ENCODE assay signal across 1 cellular context in the genomic region with DNA sequence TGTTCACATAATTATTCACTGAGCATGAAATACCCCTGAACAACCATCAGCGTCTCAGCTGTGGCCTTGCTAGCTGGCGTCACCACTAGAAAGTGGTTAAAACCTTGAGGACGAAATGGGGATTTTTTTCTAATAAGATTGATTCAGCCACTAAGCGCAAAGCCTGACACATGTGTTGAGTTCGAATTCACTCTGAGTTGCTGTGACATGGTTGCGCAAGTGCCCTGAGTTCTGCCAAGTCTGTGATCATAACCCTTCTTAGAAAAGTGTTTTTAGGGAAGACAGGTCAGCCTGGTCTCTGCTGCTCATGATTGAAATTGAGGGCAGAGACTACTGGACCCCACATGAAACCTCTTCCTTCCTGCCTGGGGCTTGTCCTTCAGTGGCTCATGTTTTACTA.
TF ChIP-seq lines count a peak whose summit lies in the region.

No MANE protein-coding gene starts in this region.

TF ChIP-seq in WTC11, 78 proteins besides CTCF, POLR2A, EP300 and RAD21 (continued from another document):
- TF ChIP-seq ZNF532 (CRISPR knock-in tag; IDR thresholded peaks at IDR 0.05; ENCODE audit: borderline replicate concordance) (no peak), ARID4B (CRISPR knock-in tag; IDR thresholded peaks at IDR 0.05; ENCODE audit: borderline replicate concordance) (no peak), TEAD4 (CRISPR knock-in tag; IDR thresholded peaks at IDR 0.05) (no peak), E2F4 (CRISPR knock-in tag; IDR thresholded peaks at IDR 0.05; ENCODE audit: borderline replicate concordance, low read depth) (no peak), CREM (CRISPR knock-in tag; IDR thresholded peaks at IDR 0.05) (no peak), NR3C1 (CRISPR knock-in tag; conservative IDR thresholded peaks at IDR 0.05; ENCODE audit: low read depth) (no peak)
- TF ChIP-seq, protein P1, sequence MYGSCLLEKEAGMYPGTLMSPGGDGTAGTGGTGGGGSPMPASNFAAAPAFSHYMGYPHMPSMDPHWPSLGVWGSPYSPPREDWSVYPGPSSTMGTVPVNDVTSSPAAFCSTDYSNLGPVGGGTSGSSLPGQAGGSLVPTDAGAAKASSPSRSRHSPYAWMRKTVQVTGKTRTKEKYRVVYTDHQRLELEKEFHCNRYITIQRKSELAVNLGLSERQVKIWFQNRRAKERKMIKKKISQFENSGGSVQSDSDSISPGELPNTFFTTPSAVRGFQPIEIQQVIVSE (CRISPR knock-in tag; IDR thresholded peaks at IDR 0.05; ENCODE audit: borderline replicate concordance), result no peak
- TF ChIP-seq, protein P2, sequence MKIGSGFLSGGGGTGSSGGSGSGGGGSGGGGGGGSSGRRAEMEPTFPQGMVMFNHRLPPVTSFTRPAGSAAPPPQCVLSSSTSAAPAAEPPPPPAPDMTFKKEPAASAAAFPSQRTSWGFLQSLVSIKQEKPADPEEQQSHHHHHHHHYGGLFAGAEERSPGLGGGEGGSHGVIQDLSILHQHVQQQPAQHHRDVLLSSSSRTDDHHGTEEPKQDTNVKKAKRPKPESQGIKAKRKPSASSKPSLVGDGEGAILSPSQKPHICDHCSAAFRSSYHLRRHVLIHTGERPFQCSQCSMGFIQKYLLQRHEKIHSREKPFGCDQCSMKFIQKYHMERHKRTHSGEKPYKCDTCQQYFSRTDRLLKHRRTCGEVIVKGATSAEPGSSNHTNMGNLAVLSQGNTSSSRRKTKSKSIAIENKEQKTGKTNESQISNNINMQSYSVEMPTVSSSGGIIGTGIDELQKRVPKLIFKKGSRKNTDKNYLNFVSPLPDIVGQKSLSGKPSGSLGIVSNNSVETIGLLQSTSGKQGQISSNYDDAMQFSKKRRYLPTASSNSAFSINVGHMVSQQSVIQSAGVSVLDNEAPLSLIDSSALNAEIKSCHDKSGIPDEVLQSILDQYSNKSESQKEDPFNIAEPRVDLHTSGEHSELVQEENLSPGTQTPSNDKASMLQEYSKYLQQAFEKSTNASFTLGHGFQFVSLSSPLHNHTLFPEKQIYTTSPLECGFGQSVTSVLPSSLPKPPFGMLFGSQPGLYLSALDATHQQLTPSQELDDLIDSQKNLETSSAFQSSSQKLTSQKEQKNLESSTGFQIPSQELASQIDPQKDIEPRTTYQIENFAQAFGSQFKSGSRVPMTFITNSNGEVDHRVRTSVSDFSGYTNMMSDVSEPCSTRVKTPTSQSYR (CRISPR knock-in tag; IDR thresholded peaks at IDR 0.05), result no peak
